Comparison of ENCODE assay signal across 28 cellular contexts in genomic region chr17:3929764-3930163, GRCh38.
"Had no signal": no experiment of that assay in that cellular context is flagged by ENCODE, and none has a peak within 500 bp of the region (broad histone marks: within the 10 kb centered on the region; RNA-seq: fewer than 3 reads in every experiment).

No MANE protein-coding gene starts in this region.

- ATAC-seq: Panc1, Right ventricle myocardium inferior, T-cell had no signal

- H3K27me3 Mint-ChIP-seq: activated CD4-positive, alpha-beta memory T cell treated with anti-CD3 and anti-CD28 coated beads for 36 hours; activated CD4-positive, alpha-beta T cell treated with anti-CD3 and anti-CD28 coated beads, Interleukin-2, amount 10 ng/mL, durations not matched to agents 7 days and 5 days; activated naive CD4-positive, alpha-beta T cell treated with anti-CD3 and anti-CD28 coated beads, Interleukin-2, amount 50 U/mL, for 24 hours; T-cell had no signal

- H3K27ac Mint-ChIP-seq: activated CD4-positive, alpha-beta memory T cell treated with anti-CD3 and anti-CD28 coated beads for 36 hours; activated naive CD4-positive, alpha-beta T cell treated with anti-CD3 and anti-CD28 coated beads, Interleukin-2, amount 50 U/mL, for 24 hours; activated T-helper 2 cell treated with anti-CD3 and anti-CD28 coated beads, Interferon-gamma antibody, Interleukin-2, Interleukin-4, amounts not matched to agents 10 μg/mL and 5 μg/mL and 100 μg/mL, durations not matched to agents 14 hours and 24 hours and 36 hours; T-cell had no signal

- H3K4me3 Mint-ChIP-seq: activated CD4-positive, alpha-beta memory T cell treated with anti-CD3 and anti-CD28 coated beads for 36 hours; activated CD4-positive, alpha-beta T cell treated with anti-CD3 and anti-CD28 coated beads, Interleukin-2, amount 10 ng/mL, durations not matched to agents 7 days and 5 days; activated naive CD4-positive, alpha-beta T cell treated with anti-CD3 and anti-CD28 coated beads, Interleukin-2, amount 50 U/mL, for 24 hours; T-cell had no signal

- H3K27ac ChIP-seq: breast epithelium, SK-N-MC, VCaP had no signal

- H3K4me1 Mint-ChIP-seq: activated CD4-positive, alpha-beta T cell treated with anti-CD3 and anti-CD28 coated beads, Interleukin-2, amount 10 ng/mL, durations not matched to agents 7 days and 5 days; activated naive CD4-positive, alpha-beta T cell treated with anti-CD3 and anti-CD28 coated beads, Interleukin-2, amount 50 U/mL, for 24 hours; T-cell had no signal

- H3K4me1 ChIP-seq: breast epithelium had no signal

- H3K9me3 ChIP-seq: breast epithelium had no signal

- H3K36me3 Mint-ChIP-seq: activated naive CD4-positive, alpha-beta T cell treated with anti-CD3 and anti-CD28 coated beads, Interleukin-2, amount 50 U/mL, for 24 hours had no signal

- H3K4me3 ChIP-seq: breast epithelium, SK-N-MC had no signal

- DNase-seq: activated CD4-positive, alpha-beta memory T cell treated with anti-CD3 and anti-CD28 coated beads for 36 hours; activated CD4-positive, alpha-beta T cell treated with anti-CD3 and anti-CD28 coated beads, Interleukin-2, amount 10 ng/mL, durations not matched to agents 7 days and 5 days; activated CD4-positive, CD25-positive, alpha-beta regulatory T cell; activated CD8-positive, alpha-beta memory T cell treated with anti-CD3 and anti-CD28 coated beads for 24 hours; activated gamma-delta T cell treated with Interleukin-2 at 50 U/mL for 16 hours; activated T-cell treated with anti-CD3 and anti-CD28 coated beads, Interleukin-2, amount 50 U/mL, for 48 hours; aorta; caudate nucleus; Karpas-422; MM.1S; NCI-H1105; NCI-H1436 treated with DMSO at 0.1 percent for 48 hours; NCI-H187; NCI-H2081; NCI-H510A treated with DMSO at 0.1 percent for 48 hours; NK-92 treated with Interleukin-12 subunit alpha and Interleukin-12 subunit beta, amount 100 ng/mL, for 24 hours; OCI-M1; RPMI8226; T-cell; T-helper 2 cell; T1000 had no signal

- H3K27me3 ChIP-seq: breast epithelium had no signal

- H3K9me3 Mint-ChIP-seq: activated CD4-positive, alpha-beta memory T cell treated with anti-CD3 and anti-CD28 coated beads for 36 hours; activated CD4-positive, alpha-beta T cell treated with anti-CD3 and anti-CD28 coated beads, Interleukin-2, amount 10 ng/mL, durations not matched to agents 7 days and 5 days; activated naive CD4-positive, alpha-beta T cell treated with anti-CD3 and anti-CD28 coated beads, Interleukin-2, amount 50 U/mL, for 24 hours; activated T-helper 2 cell treated with anti-CD3 and anti-CD28 coated beads, Interferon-gamma antibody, Interleukin-2, Interleukin-4, amounts not matched to agents 10 μg/mL and 5 μg/mL and 100 μg/mL, durations not matched to agents 14 hours and 24 hours and 36 hours; T-cell had no signal
